Comparison of ENCODE assay signal across 8 cellular contexts in the genomic region with DNA sequence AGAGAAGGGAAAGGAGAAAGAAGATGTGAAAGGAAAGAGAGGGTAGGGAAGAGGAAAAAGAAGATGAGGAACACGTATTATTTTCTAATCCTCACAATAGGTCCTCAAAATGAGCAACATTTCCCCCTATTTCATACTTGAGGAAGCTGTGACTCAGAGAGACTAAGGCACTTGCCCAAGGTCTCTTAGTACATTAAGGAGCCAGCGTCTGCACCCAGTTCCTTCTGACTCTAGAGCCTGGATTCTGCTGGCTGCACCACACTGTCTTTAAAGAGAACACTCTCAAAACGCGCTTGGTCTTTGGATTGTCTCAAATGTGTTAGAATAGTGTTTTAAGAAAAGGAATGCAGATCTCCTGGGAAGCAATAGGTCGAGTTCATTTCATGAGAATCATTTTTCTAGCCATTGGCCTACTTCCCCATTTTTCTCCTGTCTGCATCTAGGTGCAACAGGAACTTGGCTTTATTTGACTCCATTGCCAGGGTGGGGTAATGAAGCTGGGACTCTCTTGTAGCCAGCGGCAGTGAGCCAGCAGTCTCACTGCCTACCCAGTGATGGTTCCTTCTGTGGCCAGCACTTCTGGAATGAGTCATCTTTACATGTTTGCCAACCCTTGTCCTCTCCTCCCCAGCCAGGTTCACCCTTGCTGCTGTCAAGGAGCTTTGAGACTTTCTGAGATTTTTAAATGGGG.
DNase-seq lines count a peak whose midpoint lies in the region; ATAC-seq and TF ChIP-seq lines count a peak whose summit lies in the region.

No MANE protein-coding gene starts in this region.

- H3K4me2 ChIP-seq in SK-N-SH = no peak overlapping the region

- peak in 1 of 7 experiments; percentile 26 for DNase-seq in CD8-positive, alpha-beta T cell
- DNase-seq in SKM-1 treated with dmso at 0.1 percent for 144 hours (lab: John Stamatoyannopoulos, UW; ENCODE audit: unreplicated experiment) (peak; percentile 98), immature natural killer cell (no peak), SK-N-SH (no peak), ecto neural progenitor cell (ENCODE audit: low spot score) (no peak), progenitor cell of endocrine pancreas (ENCODE audit: low spot score, unreplicated experiment) (no peak)

- H3F3A ChIP-seq in SK-N-SH (replicated peaks; ENCODE audit: insufficient read depth) = no peaks in the 10 kb centered on the region

- no peak overlapping the region for H3K27ac ChIP-seq in CD8-positive, alpha-beta T cell (ENCODE audit: low read depth, low read length)
- no peak overlapping the region for H3K27ac ChIP-seq in SK-N-SH (ENCODE audit: low read depth in 2 of 2, low read length in 1 of 2)

- no peaks in the 10 kb centered on the region for H3K9me3 Mint-ChIP-seq in CD8-positive, alpha-beta T cell
- no peaks in the 10 kb centered on the region for H3K9me3 Mint-ChIP-seq in immature natural killer cell
- peaks cover 15% of the 10 kb centered on the region for H3K9me3 Mint-ChIP-seq in progenitor cell of endocrine pancreas (ENCODE audit: low read depth)

- H3K27me3 Mint-ChIP-seq in CD8-positive, alpha-beta T cell (ENCODE audit: low read depth) = no peaks in the 10 kb centered on the region
- H3K27me3 Mint-ChIP-seq in immature natural killer cell (ENCODE audit: low read depth in 3 of 3) (peaks cover 0 to 2% (median 0%) of the 10 kb centered on the region in 3 donors), progenitor cell of endocrine pancreas (no peaks in the 10 kb centered on the region)

- TF ChIP-seq RAD21 in SK-N-SH (IDR thresholded peaks at IDR 0.05; ENCODE audit: low read length) = no peak

- 0% methylated on average over 6 of the region's 6 CpGs for WGBS in SK-N-SH (ENCODE audit: low lambda C conversion rate)

- H3K4me3 ChIP-seq in CD8-positive, alpha-beta T cell (ENCODE audit: low read depth, low read length) = no peak overlapping the region
- no peak overlapping the region for H3K4me3 ChIP-seq in SK-N-SH (ENCODE audit: low read depth in 2 of 2, low read length in 1 of 2)

- TF ChIP-seq EP300 in SK-N-SH (IDR thresholded peaks at IDR 0.05; ENCODE audit: borderline replicate concordance in 1 of 2, low read depth in 1 of 2, low read length in 1 of 2) = no peak

- H3K79me2 ChIP-seq in SK-N-SH (ENCODE audit: insufficient read depth) = no peaks in the 10 kb centered on the region

- no peak overlapping the region for H3K9ac ChIP-seq in SK-N-SH

- H3K9me2 ChIP-seq in SK-N-SH = no peaks in the 10 kb centered on the region

- TF ChIP-seq CTCF in CD8-positive, alpha-beta T cell (IDR thresholded peaks at IDR 0.05) = no peak
- TF ChIP-seq CTCF in SK-N-SH (IDR thresholded peaks at IDR 0.05) (no peak), progenitor cell of endocrine pancreas (IDR thresholded peaks at IDR 0.05; ENCODE audit: unreplicated experiment) (no peak)

- peaks cover 15% of the 10 kb centered on the region for H3K4me1 ChIP-seq in CD8-positive, alpha-beta T cell (ENCODE audit: insufficient read depth, low read length)
- H3K4me1 ChIP-seq in SK-N-SH (ENCODE audit: control insufficient read depth in 1 of 2, insufficient read depth in 2 of 2, low read depth in 1 of 2, low read length in 1 of 2) = no peaks in the 10 kb centered on the region

- no peaks in the 10 kb centered on the region for H3K9me3 ChIP-seq in CD8-positive, alpha-beta T cell (ENCODE audit: low read length)
- H3K9me3 ChIP-seq in SK-N-SH = no peaks in the 10 kb centered on the region

- H3K4me3 Mint-ChIP-seq in CD8-positive, alpha-beta T cell = no peak overlapping the region
- H3K4me3 Mint-ChIP-seq in immature natural killer cell (peak overlapping the region; percentile 4 to 54 (median 46)), progenitor cell of endocrine pancreas (ENCODE audit: low read depth) (no peak overlapping the region)

- peaks cover 32% of the 10 kb centered on the region for H3K36me3 ChIP-seq in CD8-positive, alpha-beta T cell (ENCODE audit: insufficient read depth, low read length)
- no peaks in the 10 kb centered on the region for H3K36me3 ChIP-seq in SK-N-SH (replicated peaks in 1 of 2; ENCODE audit: control insufficient read depth in 1 of 2, insufficient read depth in 2 of 2, low read length in 1 of 2)

- POLR2A ChIA-PET in CD8-positive, alpha-beta T cell (lab: Charles Lee) = interaction anchor here (1.4 kb wide), 1 partner anchor 19 kb away, joined by 4 read pairs; no protein-coding TSS in a partner anchor
- POLR2A ChIA-PET in SK-N-SH (lab: Yijun Ruan, JAX) = no interaction called here

- no peak overlapping the region for H2AFZ ChIP-seq in SK-N-SH (ENCODE audit: low read depth)

- H3K4me1 Mint-ChIP-seq in CD8-positive, alpha-beta T cell (ENCODE audit: low read depth) = peaks cover 60% of the 10 kb centered on the region
- H3K4me1 Mint-ChIP-seq in immature natural killer cell (peaks cover 38 to 61% of the 10 kb centered on the region in 2 donors), progenitor cell of endocrine pancreas (ENCODE audit: low read depth) (no peaks in the 10 kb centered on the region)

- intact Hi-C loops in CD8-positive, alpha-beta T cell (cut with DNase I, micrococcal nuclease) = loop anchor here in 1 of 2 experiments (2.0 kb wide), 1 partner anchor 16 kb away; no protein-coding TSS in a partner anchor

- peaks cover 88% of the 10 kb centered on the region for H3K36me3 Mint-ChIP-seq in CD8-positive, alpha-beta T cell
- H3K36me3 Mint-ChIP-seq in immature natural killer cell = peaks cover 17 to 36% (median 21%) of the 10 kb centered on the region in 3 donors
- H3K36me3 Mint-ChIP-seq in progenitor cell of endocrine pancreas (ENCODE audit: insufficient read depth) = no peaks in the 10 kb centered on the region

- peak overlapping the region; percentile 62 for H3K27ac Mint-ChIP-seq in CD8-positive, alpha-beta T cell
- peak overlapping the region; percentile 54 to 80 (median 69) for H3K27ac Mint-ChIP-seq in immature natural killer cell
- H3K27ac Mint-ChIP-seq in progenitor cell of endocrine pancreas = no peak overlapping the region

- no peaks in the 10 kb centered on the region for H3K27me3 ChIP-seq in CD8-positive, alpha-beta T cell (ENCODE audit: insufficient read depth, low read length)
- no peaks in the 10 kb centered on the region; the same call in 1 of the 2 replicates for H3K27me3 ChIP-seq in SK-N-SH (ENCODE audit: insufficient read depth)

- CTCF ChIA-PET in CD8-positive, alpha-beta T cell (lab: Charles Lee) = no interaction called here
- CTCF ChIA-PET in SK-N-SH (lab: Yijun Ruan, JAX) = no interaction called here

- ATAC-seq in CD8-positive, alpha-beta T cell = peak; percentile 48
- peak; percentile 90 for ATAC-seq in GM19324 (IDR thresholded peaks at IDR 0.05; ENCODE audit: low FRiP score, unreplicated experiment)
- peak; percentile 95 for ATAC-seq in HG03097 (IDR thresholded peaks at IDR 0.05; ENCODE audit: low FRiP score, unreplicated experiment)

- no peaks in the 10 kb centered on the region for H4K20me1 ChIP-seq in SK-N-SH (ENCODE audit: insufficient read depth)

TF ChIP-seq in SK-N-SH, 30 proteins besides CTCF, POLR2A, EP300 and RAD21:
- no peak for TF ChIP-seq FOXJ3 (CRISPR knock-in tag; IDR thresholded peaks at IDR 0.05)
- TF ChIP-seq RCOR1 (IDR thresholded peaks at IDR 0.05; ENCODE audit: low read length) = no peak

Comparison
In these comparisons a context has a peak if more than half of its experiments do, and no peak if none do; other contexts are left out.
1. H3K4me3 Mint-ChIP-seq: peak in immature natural killer cell (5 of 5); none in CD8-positive, alpha-beta T cell (single experiment) and progenitor cell of endocrine pancreas (single experiment).
2. Peak in every context shown above with its lines, with median percentiles within 50 percentile points of each other: ATAC-seq.